ENCODE assay signal across 26 cellular contexts in the genomic region with DNA sequence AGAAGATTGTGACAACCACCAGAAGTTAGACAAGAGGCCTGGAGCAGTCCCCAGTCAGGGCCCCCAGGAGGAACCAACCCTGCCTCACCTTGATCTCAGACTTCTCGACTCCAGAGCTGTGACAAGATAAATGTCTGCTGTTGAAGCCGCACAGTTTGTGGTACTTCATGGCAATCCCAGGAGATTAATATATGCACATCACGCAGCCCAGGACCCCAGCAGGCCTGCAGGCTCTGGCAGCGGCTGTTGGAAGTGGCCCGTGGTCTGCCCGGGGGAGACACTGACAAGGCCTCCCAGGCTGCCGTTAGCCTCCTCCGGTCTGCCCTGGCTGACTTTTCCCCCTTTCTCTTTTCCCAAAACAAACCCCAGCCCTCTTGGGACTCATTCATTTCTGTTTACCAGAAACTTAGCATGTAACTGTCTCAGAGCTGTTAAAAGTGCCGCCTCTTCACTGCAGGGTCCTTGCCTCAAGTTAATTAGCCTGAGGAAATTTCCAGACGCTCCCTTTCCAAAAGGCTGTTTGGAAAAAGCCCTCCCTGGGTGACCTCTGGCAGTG.
"Had no signal": no experiment of that assay in that cellular context is flagged by ENCODE, and none has a peak within 500 bp of the region (broad histone marks: within the 10 kb centered on the region; RNA-seq: fewer than 3 reads in every experiment).

No MANE protein-coding gene starts in this region.

- H3K9me3 ChIP-seq: ascending aorta, colonic mucosa, gastroesophageal sphincter, upper lobe of left lung had no signal

- H3K4me3 ChIP-seq: ascending aorta, cardiac muscle cell, colonic mucosa, dorsolateral prefrontal cortex, gastroesophageal sphincter, lung, upper lobe of left lung had no signal

- H3K4me3 Mint-ChIP-seq: activated CD4-positive, alpha-beta memory T cell treated with anti-CD3 and anti-CD28 coated beads, Interleukin-2, amount 10 ng/mL, durations not matched to agents 7 days and 5 days; activated naive CD4-positive, alpha-beta T cell treated with anti-CD3 and anti-CD28 coated beads, Interleukin-2, amount 10 ng/mL, durations not matched to agents 7 days and 5 days; activated naive CD8-positive, alpha-beta T cell treated with anti-CD3 and anti-CD28 coated beads, Interleukin-2, amount 10 ng/mL, durations not matched to agents 7 days and 5 days; activated T-cell treated with anti-CD3 and anti-CD28 coated beads, Interleukin-2, amount 50 U/mL, for 24 hours; brain; natural killer cell; stimulated activated effector memory CD8-positive, alpha-beta T cell treated with anti-CD3 and anti-CD28 coated beads, Interleukin-12 subunit alpha, Interleukin-12 subunit beta, amount 100 ng/mL, for 72 hours; stimulated activated naive CD8-positive, alpha-beta T cell treated with anti-CD3 and anti-CD28 coated beads, Interleukin-15, Interleukin-2, amounts not matched to agents 100 ng/mL and 50 ng/mL, for 24 hours had no signal

- H3K27me3 ChIP-seq: ascending aorta, colonic mucosa, upper lobe of left lung had no signal

- H3K9me3 Mint-ChIP-seq: activated CD4-positive, alpha-beta memory T cell treated with anti-CD3 and anti-CD28 coated beads, Interleukin-2, amount 10 ng/mL, durations not matched to agents 7 days and 5 days; activated naive CD4-positive, alpha-beta T cell treated with anti-CD3 and anti-CD28 coated beads, Interleukin-2, amount 10 ng/mL, durations not matched to agents 7 days and 5 days; activated naive CD8-positive, alpha-beta T cell treated with anti-CD3 and anti-CD28 coated beads, Interleukin-2, amount 10 ng/mL, durations not matched to agents 7 days and 5 days; activated T-cell treated with anti-CD3 and anti-CD28 coated beads, Interleukin-2, amount 50 U/mL, for 24 hours; brain; natural killer cell; stimulated activated effector memory CD8-positive, alpha-beta T cell treated with anti-CD3 and anti-CD28 coated beads, Interleukin-12 subunit alpha, Interleukin-12 subunit beta, amount 100 ng/mL, for 72 hours; stimulated activated naive CD8-positive, alpha-beta T cell treated with anti-CD3 and anti-CD28 coated beads, Interleukin-15, Interleukin-2, amounts not matched to agents 100 ng/mL and 50 ng/mL, for 24 hours had no signal

- DNase-seq: activated CD4-positive, alpha-beta memory T cell treated with anti-CD3 and anti-CD28 coated beads, Interleukin-2, amount 10 ng/mL, durations not matched to agents 7 days and 5 days; activated CD4-positive, alpha-beta T cell treated with anti-CD3 and anti-CD28 coated beads for 48 hours; activated CD8-positive, alpha-beta memory T cell treated with anti-CD3 and anti-CD28 coated beads, Interleukin-2, amount 50 U/mL, for 48 hours; activated gamma-delta T cell; activated naive CD4-positive, alpha-beta T cell treated with anti-CD3 and anti-CD28 coated beads, Interleukin-2, amount 10 ng/mL, durations not matched to agents 7 days and 5 days; activated naive CD8-positive, alpha-beta T cell treated with anti-CD3 and anti-CD28 coated beads, Interleukin-2, amount 10 ng/mL, durations not matched to agents 7 days and 5 days; activated T-cell treated with anti-CD3 and anti-CD28 coated beads, Interleukin-2, amount 50 U/mL, for 24 hours; cerebellar nuclear complex; colonic mucosa; dorsolateral prefrontal cortex; effector memory CD4-positive, alpha-beta T cell; hippocampal formation; mesendoderm; natural killer cell; stimulated activated CD4-positive, alpha-beta T cell treated with anti-CD3 and anti-CD28 coated beads, Interleukin-2, amount 100 ng/mL, for 48 hours had no signal

- H3K4me1 ChIP-seq: ascending aorta, colonic mucosa, upper lobe of left lung had no signal

- H3K36me3 Mint-ChIP-seq: activated naive CD4-positive, alpha-beta T cell treated with anti-CD3 and anti-CD28 coated beads, Interleukin-2, amount 10 ng/mL, durations not matched to agents 7 days and 5 days; activated naive CD8-positive, alpha-beta T cell treated with anti-CD3 and anti-CD28 coated beads, Interleukin-2, amount 10 ng/mL, durations not matched to agents 7 days and 5 days; brain; natural killer cell; stimulated activated effector memory CD8-positive, alpha-beta T cell treated with anti-CD3 and anti-CD28 coated beads, Interleukin-12 subunit alpha, Interleukin-12 subunit beta, amount 100 ng/mL, for 72 hours had no signal

- H3K27ac Mint-ChIP-seq: activated CD4-positive, alpha-beta memory T cell treated with anti-CD3 and anti-CD28 coated beads, Interleukin-2, amount 10 ng/mL, durations not matched to agents 7 days and 5 days; activated naive CD4-positive, alpha-beta T cell treated with anti-CD3 and anti-CD28 coated beads, Interleukin-2, amount 10 ng/mL, durations not matched to agents 7 days and 5 days; activated naive CD8-positive, alpha-beta T cell treated with anti-CD3 and anti-CD28 coated beads, Interleukin-2, amount 10 ng/mL, durations not matched to agents 7 days and 5 days; activated T-cell treated with anti-CD3 and anti-CD28 coated beads, Interleukin-2, amount 50 U/mL, for 24 hours; natural killer cell; stimulated activated effector memory CD8-positive, alpha-beta T cell treated with anti-CD3 and anti-CD28 coated beads, Interleukin-12 subunit alpha, Interleukin-12 subunit beta, amount 100 ng/mL, for 72 hours; stimulated activated naive CD8-positive, alpha-beta T cell treated with anti-CD3 and anti-CD28 coated beads, Interleukin-15, Interleukin-2, amounts not matched to agents 100 ng/mL and 50 ng/mL, for 24 hours had no signal

- H3K36me3 ChIP-seq: ascending aorta, cardiac muscle cell, colonic mucosa, gastroesophageal sphincter, upper lobe of left lung had no signal

- FAIRE-seq: endothelial cell of umbilical vein had no signal

- H3K27ac ChIP-seq: ascending aorta, cardiac muscle cell, colonic mucosa, dorsolateral prefrontal cortex, gastroesophageal sphincter, VCaP had no signal

- ATAC-seq: activated CD4-positive, CD25-positive, alpha-beta regulatory T cell treated with anti-CD3 and anti-CD28 coated beads, Interleukin-2, amount 50 U/mL, for 24 hours; natural killer cell; stimulated activated effector memory CD8-positive, alpha-beta T cell treated with anti-CD3 and anti-CD28 coated beads, Interleukin-12 subunit alpha, Interleukin-12 subunit beta, amount 100 ng/mL, for 72 hours had no signal

- H3K4me1 Mint-ChIP-seq: activated CD4-positive, alpha-beta memory T cell treated with anti-CD3 and anti-CD28 coated beads, Interleukin-2, amount 10 ng/mL, durations not matched to agents 7 days and 5 days; natural killer cell; stimulated activated effector memory CD8-positive, alpha-beta T cell treated with anti-CD3 and anti-CD28 coated beads, Interleukin-12 subunit alpha, Interleukin-12 subunit beta, amount 100 ng/mL, for 72 hours had no signal
